8 cellular contexts compared by ENCODE assay signal in the genomic region with DNA sequence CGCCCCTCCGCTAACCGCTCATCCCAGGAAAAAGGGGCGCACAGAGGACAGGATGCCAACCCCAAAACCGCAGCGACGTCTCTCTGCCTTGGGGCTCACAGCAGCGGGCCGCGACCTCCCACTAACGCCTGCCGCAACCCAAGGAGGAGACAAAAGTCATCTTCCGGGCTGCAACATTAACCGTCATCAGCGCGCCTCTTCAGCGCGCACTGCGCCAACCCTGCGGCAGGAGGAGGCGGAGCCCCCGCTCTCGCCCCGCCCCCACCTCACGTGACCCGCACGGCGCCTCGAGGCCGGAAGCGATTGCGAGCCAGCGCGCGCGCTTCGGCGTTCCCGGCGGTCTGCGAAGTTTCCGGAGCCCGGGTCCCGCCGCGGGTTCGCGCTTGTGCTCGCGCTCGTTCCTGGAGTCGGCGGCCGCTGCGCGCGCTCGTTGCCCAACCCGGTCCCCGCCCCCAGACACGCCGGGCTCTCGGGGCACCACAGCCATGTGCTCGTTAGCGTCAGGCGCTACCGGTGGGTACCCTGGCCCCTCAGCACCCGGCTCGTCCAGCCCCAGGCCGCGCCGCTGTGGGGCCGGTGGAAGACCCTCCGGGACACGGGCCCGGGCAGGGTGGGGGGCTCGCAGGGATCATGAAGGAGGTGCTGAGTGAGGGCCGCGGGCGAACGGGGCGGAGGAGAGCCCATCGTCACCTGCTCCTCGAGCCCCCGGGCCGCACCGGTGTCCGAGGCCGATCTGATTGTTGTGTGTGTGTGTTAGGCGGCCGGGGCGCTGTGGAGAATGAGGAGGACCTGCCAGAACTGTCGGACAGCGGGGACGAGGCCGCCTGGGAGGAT. TPM values are rescaled to one million over a fixed set of nuclear protein-coding genes. Genes with fewer than 3 reads are reported as not detected.
A peak's percentile ranks its signal among the peaks of the same experiment; 100 is the strongest.
DNase-seq lines count a peak whose midpoint lies in the region; ATAC-seq and TF ChIP-seq lines count a peak whose summit lies in the region.

A gene (plus strand): TSS at position 455 of the 834 bp plus-strand sequence. CDS start 31 bp downstream, at position 486.

- TF ChIP-seq POLR2A in upper lobe of left lung (IDR thresholded peaks at IDR 0.05) = peak in 3 of 4 donors; percentile 70 to 90 (median 74)

- peak in 6 of 9 donors; percentile 4 to 99 (median 69) for TF ChIP-seq CTCF in heart right ventricle (IDR thresholded peaks at IDR 0.05)
- peak in 4 of 6 experiments; percentile 98 to 99 (median 99) for TF ChIP-seq CTCF in upper lobe of left lung (IDR thresholded peaks at IDR 0.05)

- DNase-seq in NCI-H1694 (lab: John Stamatoyannopoulos, UW) (peak; percentile 73), amniotic epithelial cell (ENCODE audit: low read depth) (peak; percentile 90), heart right ventricle (peak; percentile 95 to 97), posterior vena cava (ENCODE audit: low spot score) (peak; percentile 99), upper lobe of left lung (peak; percentile 96 to 100)

- H3K36me3 ChIP-seq in heart right ventricle = peaks cover 0 to 45% (median under 1%) of the 10 kb centered on the region in 9 donors
- peaks cover 0 to 18% (median 6%) of the 10 kb centered on the region in 4 donors for H3K36me3 ChIP-seq in upper lobe of left lung

- H3K27ac ChIP-seq in heart right ventricle (peak within 1 kb of the TSS; percentile 85 to 98 (median 93)), upper lobe of left lung (peak within 1 kb of the TSS; percentile 87 to 93 (median 90))

- intact Hi-C loops in T-helper 1 cell treated with Interleukin-12 subunit alpha and Interleukin-12 subunit beta and Interleukin-4 antibody, amounts not matched to agents 30 ng/mL and 1 ng/mL, for 36 hours (cut with micrococcal nuclease) = loop anchor here (1.0 to 10.0 kb wide), 9 partner anchors 10 to 1993 kb away; a partner anchor contains a TSS
- intact Hi-C loops in heart right ventricle (cut with DNase I) = loop anchor here in 5 of 10 donors (2.0 to 5.0 kb wide), 3 partner anchors 220 to 225 kb away; no protein-coding TSS in a partner anchor
- intact Hi-C loops in posterior vena cava (cut with DNase I) = loop anchor here in 1 of 2 donors (10.0 kb wide), 1 partner anchor 217 kb away; no protein-coding TSS in a partner anchor

- H3K27me3 ChIP-seq in heart right ventricle (no peaks in the 10 kb centered on the region), upper lobe of left lung (no peaks in the 10 kb centered on the region)

- peak in 1 of 4 donors; percentile 74 for TF ChIP-seq EP300 in upper lobe of left lung (IDR thresholded peaks at IDR 0.05)

- H3K4me3 ChIP-seq in heart right ventricle = peak within 1 kb of the TSS; percentile 61 to 98 (median 79)
- H3K4me3 ChIP-seq in upper lobe of left lung = peak within 1 kb of the TSS; percentile 73 to 92 (median 78)

- WGBS in heart right ventricle, 2 donors = 1% methylated on average over 78 to 96 of the region's 96 CpGs
- 0 to 2% methylated on average over 11 to 26 of the region's 96 CpGs for WGBS in upper lobe of left lung, 2 donors

- H3K4me1 ChIP-seq in heart right ventricle (peaks cover 0 to 24% (median 18%) of the 10 kb centered on the region in 9 donors), upper lobe of left lung (peaks cover 9 to 17% (median 12%) of the 10 kb centered on the region in 4 donors)

- ATAC-seq in GM18499 (IDR thresholded peaks at IDR 0.05; ENCODE audit: insufficient read depth, unreplicated experiment) (peak; percentile 71), HG02938 (IDR thresholded peaks at IDR 0.05; ENCODE audit: unreplicated experiment) (peak; percentile 80), heart right ventricle (peak; percentile 97 to 99 (median 98)), upper lobe of left lung (ENCODE audit: low FRiP score in 2 of 2) (peak; percentile 98 to 99)

- H3K9me3 ChIP-seq in heart right ventricle (no peaks in the 10 kb centered on the region), upper lobe of left lung (no peaks in the 10 kb centered on the region)

RNA-seq across cellular contexts. Expression of the gene that starts here (rescaled TPM):
- total RNA-seq in T-helper 1 cell treated with Interleukin-12 subunit alpha and Interleukin-12 subunit beta and Interleukin-4 antibody, amounts not matched to agents 30 ng/mL and 1 ng/mL, for 36 hours = 18.1 and 20.3 TPM in 2 replicates
- 10 to 100 TPM in 8 of 10 donors, 1 to 10 TPM in 2; 9.2 to 16.3 (median 11.7) TPM for total RNA-seq in heart right ventricle
- 1 to 10 TPM; 7.3 to 8.8 TPM for polyA plus RNA-seq in heart right ventricle
- 10 to 100 TPM; 11.8 to 13.0 TPM for total RNA-seq in posterior vena cava
- total RNA-seq in upper lobe of left lung = 10 to 100 TPM in 5 of 6 donors, 1 to 10 TPM in 1; 7.6 to 31.4 (median 13.1) TPM

Comparison
In these comparisons a context has a peak if more than half of its experiments do, and no peak if none do; other contexts are left out.
1. Peak in every context shown above with its lines: DNase-seq, ATAC-seq, H3K4me3 ChIP-seq and H3K27ac ChIP-seq.